In the genomic region with DNA sequence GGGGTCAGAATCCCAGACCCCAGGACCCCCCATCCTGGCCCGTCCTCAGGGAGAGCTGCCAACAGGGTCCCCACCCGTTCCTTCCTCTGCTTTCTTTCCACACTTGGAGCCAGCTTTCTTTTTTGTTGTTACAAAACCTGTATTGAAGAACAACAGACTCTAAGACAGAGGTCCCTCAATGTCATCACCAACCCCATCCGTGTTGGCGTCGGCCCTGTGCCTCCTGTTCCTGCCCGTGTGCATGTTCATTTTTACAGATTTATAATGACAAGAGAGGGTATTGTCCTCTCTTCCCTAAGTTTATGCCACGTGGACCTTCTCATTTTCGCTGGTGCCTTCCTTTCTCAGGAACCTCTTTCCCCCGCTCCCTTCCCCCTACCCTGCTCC, we compare ENCODE assay signal across 1 cellular context.
TF ChIP-seq lines count a peak whose summit lies in the region.

No MANE protein-coding gene starts in this region.

TF ChIP-seq in GM23338, 12 proteins besides CTCF, POLR2A, EP300 and RAD21 (continued from another document):
- TF ChIP-seq, protein P1, sequence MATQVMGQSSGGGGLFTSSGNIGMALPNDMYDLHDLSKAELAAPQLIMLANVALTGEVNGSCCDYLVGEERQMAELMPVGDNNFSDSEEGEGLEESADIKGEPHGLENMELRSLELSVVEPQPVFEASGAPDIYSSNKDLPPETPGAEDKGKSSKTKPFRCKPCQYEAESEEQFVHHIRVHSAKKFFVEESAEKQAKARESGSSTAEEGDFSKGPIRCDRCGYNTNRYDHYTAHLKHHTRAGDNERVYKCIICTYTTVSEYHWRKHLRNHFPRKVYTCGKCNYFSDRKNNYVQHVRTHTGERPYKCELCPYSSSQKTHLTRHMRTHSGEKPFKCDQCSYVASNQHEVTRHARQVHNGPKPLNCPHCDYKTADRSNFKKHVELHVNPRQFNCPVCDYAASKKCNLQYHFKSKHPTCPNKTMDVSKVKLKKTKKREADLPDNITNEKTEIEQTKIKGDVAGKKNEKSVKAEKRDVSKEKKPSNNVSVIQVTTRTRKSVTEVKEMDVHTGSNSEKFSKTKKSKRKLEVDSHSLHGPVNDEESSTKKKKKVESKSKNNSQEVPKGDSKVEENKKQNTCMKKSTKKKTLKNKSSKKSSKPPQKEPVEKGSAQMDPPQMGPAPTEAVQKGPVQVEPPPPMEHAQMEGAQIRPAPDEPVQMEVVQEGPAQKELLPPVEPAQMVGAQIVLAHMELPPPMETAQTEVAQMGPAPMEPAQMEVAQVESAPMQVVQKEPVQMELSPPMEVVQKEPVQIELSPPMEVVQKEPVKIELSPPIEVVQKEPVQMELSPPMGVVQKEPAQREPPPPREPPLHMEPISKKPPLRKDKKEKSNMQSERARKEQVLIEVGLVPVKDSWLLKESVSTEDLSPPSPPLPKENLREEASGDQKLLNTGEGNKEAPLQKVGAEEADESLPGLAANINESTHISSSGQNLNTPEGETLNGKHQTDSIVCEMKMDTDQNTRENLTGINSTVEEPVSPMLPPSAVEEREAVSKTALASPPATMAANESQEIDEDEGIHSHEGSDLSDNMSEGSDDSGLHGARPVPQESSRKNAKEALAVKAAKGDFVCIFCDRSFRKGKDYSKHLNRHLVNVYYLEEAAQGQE (IDR thresholded peaks at IDR 0.05; ENCODE audit: unreplicated experiment), result no peak
